In the genomic region with DNA sequence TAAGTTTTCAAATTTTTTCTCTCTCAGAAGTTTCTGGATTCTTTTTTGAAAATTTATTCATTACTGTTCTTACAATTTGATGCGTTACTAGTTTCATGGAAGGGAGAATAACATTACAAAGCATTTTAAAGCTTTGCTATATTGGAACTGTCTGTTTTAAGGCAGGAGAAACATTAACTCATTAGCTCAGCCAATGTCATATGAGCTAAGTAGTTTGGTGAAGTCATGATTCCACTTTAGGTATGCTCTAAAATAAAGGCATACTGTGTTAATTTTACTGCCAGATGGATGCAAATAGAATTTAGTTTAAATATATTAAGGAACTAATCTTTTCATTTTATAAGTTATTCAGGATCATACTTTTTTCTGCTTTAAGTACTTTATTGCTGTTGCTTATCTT, we compare ENCODE assay signal across 22 cellular contexts.
"Had no signal": no experiment of that assay in that cellular context is flagged by ENCODE, and none has a peak within 500 bp of the region (broad histone marks: within the 10 kb centered on the region; RNA-seq: fewer than 3 reads in every experiment).

No MANE protein-coding gene starts in this region.

- H3K4me3 ChIP-seq: gastroesophageal sphincter, heart right ventricle, lung, neural progenitor cell, pancreas, upper lobe of right lung had no signal

- H3K27ac ChIP-seq: brain microvascular endothelial cell, pancreas, upper lobe of right lung had no signal

- ATAC-seq: activated naive CD8-positive, alpha-beta T cell treated with anti-CD3 and anti-CD28 coated beads, Interleukin-2, amount 50 U/mL, for 24 hours; gastroesophageal sphincter had no signal

- H3K9me3 ChIP-seq: gastroesophageal sphincter, pancreas, upper lobe of right lung had no signal

- DNase-seq: activated CD4-positive, alpha-beta T cell treated with anti-CD3 and anti-CD28 coated beads, Interleukin-2, amount 50 U/mL, for 1 hour; activated CD4-positive, CD25-positive, alpha-beta regulatory T cell treated with anti-CD3 and anti-CD28 coated beads, Interleukin-2, amount 50 U/mL, for 72 hours; activated CD8-positive, alpha-beta memory T cell treated with anti-CD3 and anti-CD28 coated beads, Interleukin-2, amount 50 U/mL, for 4 hours; activated effector memory CD4-positive, alpha-beta T cell treated with Interleukin-2 at 50 U/mL for 16 hours; activated naive CD4-positive, alpha-beta T cell treated with anti-CD3 and anti-CD28 coated beads, Interleukin-2, amount 10 ng/mL, durations not matched to agents 7 days and 5 days; activated naive CD8-positive, alpha-beta T cell treated with anti-CD3 and anti-CD28 coated beads, Interleukin-2, amount 50 U/mL, for 24 hours; activated T-cell treated with anti-CD3 and anti-CD28 coated beads, Interleukin-2, amount 50 U/mL, for 48 hours; anterior cingulate cortex; brain microvascular endothelial cell; cortex of kidney; heart right ventricle; immature natural killer cell; pancreas; stimulated activated CD4-positive, alpha-beta T cell treated with anti-CD3 and anti-CD28 coated beads, Interleukin-12 subunit alpha, Interleukin-12 subunit beta, amount 100 ng/mL, for 4 hours; stimulated activated CD4-positive, alpha-beta T cell treated with anti-CD3 and anti-CD28 coated beads, Interleukin-1b, Interleukin-23, amount 100 ng/mL, for 48 hours; stimulated activated CD8-positive, alpha-beta memory T cell treated with anti-CD3 and anti-CD28 coated beads, Interleukin-4, amount 100 ng/mL, for 48 hours; stimulated activated naive CD4-positive, alpha-beta T cell; upper lobe of right lung had no signal

- FAIRE-seq: endometrium, pancreas had no signal

- H3K36me3 ChIP-seq: brain microvascular endothelial cell, gastroesophageal sphincter, heart right ventricle, neural progenitor cell, pancreas, upper lobe of right lung had no signal

- H3K27me3 ChIP-seq: brain microvascular endothelial cell, gastroesophageal sphincter, heart right ventricle, neural progenitor cell, pancreas, upper lobe of right lung had no signal

- H3K4me1 ChIP-seq: neural progenitor cell had no signal
